8 cellular contexts compared by ENCODE assay signal in genomic region chr1:159009287-159009686, GRCh38. TPM values are rescaled to one million over a fixed set of nuclear protein-coding genes. Genes with fewer than 3 reads are reported as not detected.
DNase-seq lines count a peak whose midpoint lies in the region; ATAC-seq and TF ChIP-seq lines count a peak whose summit lies in the region.

No MANE protein-coding gene starts in this region.

- peaks cover 47% of the 10 kb centered on the region for H3K4me1 Mint-ChIP-seq in MCF 10A (ENCODE audit: insufficient read depth, unreplicated experiment)
- H3K4me1 Mint-ChIP-seq in naive thymus-derived CD4-positive, alpha-beta T cell, result peaks cover 31 to 59% (median 49%) of the 10 kb centered on the region in 7 donors

- POLR2A ChIA-PET in AG04449 (lab: Yijun Ruan, JAX) (interaction anchor here (0.7 to 1.0 kb wide), 3 partner anchors 9 to 31 kb away, joined by 3 to 4 read pairs (median 3); no protein-coding TSS in a partner anchor), MCF 10A (lab: Yijun Ruan, JAX) (interaction anchor here (0.7 to 4.2 kb wide), 29 partner anchors 8 to 1282 kb away, joined by 3 to 120 read pairs (median 4); a partner anchor contains a TSS)
- POLR2A ChIA-PET in naive thymus-derived CD4-positive, alpha-beta T cell (lab: Charles Lee), result interaction anchor here (0.6 to 1.7 kb wide), 6 partner anchors 11 to 79 kb away, joined by 3 to 7 read pairs (median 3); no protein-coding TSS in a partner anchor

- H3K4me3 Mint-ChIP-seq in MCF 10A (ENCODE audit: unreplicated experiment), result peak overlapping the region; percentile 88
- peak overlapping the region; percentile 85 to 98 (median 92) for H3K4me3 Mint-ChIP-seq in naive thymus-derived CD4-positive, alpha-beta T cell

- H3K36me3 ChIP-seq in naive thymus-derived CD4-positive, alpha-beta T cell (ENCODE audit: control insufficient read depth in 2 of 3, insufficient read depth in 3 of 3, low read length in 3 of 3), result no peaks in the 10 kb centered on the region

- DNase-seq in AG04449 (ENCODE audit: low read depth, low spot score) (no peak), HL-60 (ENCODE audit: low read depth in 1 of 2, low spot score in 1 of 2) (no peak), MCF 10A (ENCODE audit: unreplicated experiment) (no peak), NCI-H2029 (lab: John Stamatoyannopoulos, UW) (no peak), NCI-H2029 treated with DMSO at 0.1 percent for 48 hours (lab: John Stamatoyannopoulos, UW) (no peak), NCI-H146 treated with DMSO at 0.1 percent for 48 hours (lab: John Stamatoyannopoulos, UW; ENCODE audit: unreplicated experiment) (no peak)
- DNase-seq in naive thymus-derived CD4-positive, alpha-beta T cell, result no peak

- no TSS peak for BruUV-seq in MCF 10A (replicated peaks; lab: Mats Ljungman, UMichigan)

- peak; percentile 16 for ATAC-seq in naive thymus-derived CD4-positive, alpha-beta T cell
- no peak for ATAC-seq in HG03159 (IDR thresholded peaks at IDR 0.05; ENCODE audit: unreplicated experiment)

- TF ChIP-seq CTCF in AG04449 (IDR thresholded peaks at IDR 0.05; ENCODE audit: insufficient read depth, low read length, missing control alignments), result no peak
- TF ChIP-seq CTCF in HL-60 (IDR thresholded peaks at IDR 0.05; ENCODE audit: insufficient read depth, low read length), result no peak
- no peak for TF ChIP-seq CTCF in MCF 10A (IDR thresholded peaks at IDR 0.05; ENCODE audit: unreplicated experiment)

- no peaks in the 10 kb centered on the region for H3K27me3 ChIP-seq in HL-60 (ENCODE audit: insufficient read depth, poor library complexity, severe bottlenecking)
- no peaks in the 10 kb centered on the region for H3K27me3 ChIP-seq in naive thymus-derived CD4-positive, alpha-beta T cell (ENCODE audit: control insufficient read depth in 2 of 2, insufficient read depth in 2 of 2, low read length in 2 of 2)

- H3K9me3 Mint-ChIP-seq in MCF 10A (ENCODE audit: unreplicated experiment), result peaks cover 10% of the 10 kb centered on the region
- H3K9me3 Mint-ChIP-seq in naive thymus-derived CD4-positive, alpha-beta T cell, result peaks cover 0 to 7% (median 0%) of the 10 kb centered on the region in 11 donors

- CTCF ChIA-PET in AG04449 (lab: Yijun Ruan, JAX) (interaction anchor here (1.0 to 1.6 kb wide), 2 partner anchors 11 to 62 kb away, joined by 3 to 6 read pairs; no protein-coding TSS in a partner anchor), MCF 10A (lab: Yijun Ruan, JAX) (interaction anchor here (0.6 to 2.2 kb wide), 7 partner anchors 9 to 1970 kb away, joined by 3 to 8 read pairs (median 4); no protein-coding TSS in a partner anchor)
- CTCF ChIA-PET in naive thymus-derived CD4-positive, alpha-beta T cell (lab: Charles Lee), result no interaction called here

- peaks cover 22% of the 10 kb centered on the region in 2 donors for H3K4me1 ChIP-seq in naive thymus-derived CD4-positive, alpha-beta T cell (ENCODE audit: control insufficient read depth in 2 of 2, insufficient read depth in 2 of 2, low read length in 2 of 2)

- H3K27ac Mint-ChIP-seq in MCF 10A (ENCODE audit: low read depth, unreplicated experiment), result peak overlapping the region; percentile 97
- H3K27ac Mint-ChIP-seq in naive thymus-derived CD4-positive, alpha-beta T cell, result peak overlapping the region; percentile 92 to 99 (median 96)

- no peaks in the 10 kb centered on the region for H3K27me3 Mint-ChIP-seq in MCF 10A (ENCODE audit: insufficient read depth, unreplicated experiment)
- no peaks in the 10 kb centered on the region for H3K27me3 Mint-ChIP-seq in naive thymus-derived CD4-positive, alpha-beta T cell

- H3K36me3 Mint-ChIP-seq in MCF 10A (ENCODE audit: insufficient read depth, unreplicated experiment), result peaks cover 28% of the 10 kb centered on the region
- H3K36me3 Mint-ChIP-seq in naive thymus-derived CD4-positive, alpha-beta T cell, result peaks cover 0 to 49% (median 4%) of the 10 kb centered on the region in 5 donors

- no peaks in the 10 kb centered on the region for H3K9me3 ChIP-seq in naive thymus-derived CD4-positive, alpha-beta T cell (ENCODE audit: control insufficient read depth in 2 of 3, low read length in 3 of 3)

- peak overlapping the region; percentile 60 for H3K4me3 ChIP-seq in AG04449 (ENCODE audit: low read depth, low read length)
- no peak overlapping the region; the same call in 1 of the 2 replicates for H3K4me3 ChIP-seq in HL-60 (replicated peaks; ENCODE audit: insufficient read depth, low read length)
- peak overlapping the region; percentile 86 for H3K4me3 ChIP-seq in naive thymus-derived CD4-positive, alpha-beta T cell (ENCODE audit: low read length)

- peak overlapping the region; percentile 67 for H3K27ac ChIP-seq in HL-60 (replicated peaks)
- H3K27ac ChIP-seq in naive thymus-derived CD4-positive, alpha-beta T cell (ENCODE audit: low read depth, low read length), result peak overlapping the region; percentile 87

- intact Hi-C loops in MCF 10A (cut with micrococcal nuclease), result no loop called here
- intact Hi-C loops in naive thymus-derived CD4-positive, alpha-beta T cell (cut with micrococcal nuclease), result loop anchor here in 1 of 2 donors (1.0 to 5.0 kb wide), 3 partner anchors 11 to 1872 kb away; partner anchors contain the start of genes ETV3 and PYHIN1

RNA-seq across cellular contexts. Expression of gene IFI16, which starts 0.4 kb away (rescaled TPM):
- 139 and 163 TPM in 2 replicates for total RNA-seq in MCF 10A (2022)
- 100 to 1,000 TPM in 2 of 5 experiments, 10 to 100 TPM in 3; 42.4 to 307 (median 96.0) TPM for total RNA-seq in naive thymus-derived CD4-positive, alpha-beta T cell
- 10 to 100 TPM; 46.1 to 48.0 TPM for polyA plus RNA-seq in naive thymus-derived CD4-positive, alpha-beta T cell
